ENCODE assay signal across 18 cellular contexts in genomic region chr2:183024701-183025100, GRCh38. TPM values are rescaled to one million over a fixed set of nuclear protein-coding genes. Genes with fewer than 3 reads are reported as not detected.
DNase-seq lines count a peak whose midpoint lies in the region; ATAC-seq, FAIRE-seq and TF ChIP-seq lines count a peak whose summit lies in the region.
"Had no signal": no experiment of that assay in that cellular context is flagged by ENCODE, and none has a peak within 500 bp of the region (broad histone marks: within the 10 kb centered on the region; RNA-seq: fewer than 3 reads in every experiment).

No MANE protein-coding gene starts in this region.

- H3K27me3 Mint-ChIP-seq in HFFc6 (ENCODE audit: insufficient read depth) (no peaks in the 10 kb centered on the region), chondrocyte (ENCODE audit: low read depth) (no peaks in the 10 kb centered on the region)

- peak; percentile 35 for DNase-seq in AG20443 (ENCODE audit: low spot score)
- no peak for DNase-seq in HFFc6
- no peak for DNase-seq in chondrocyte (ENCODE audit: low spot score)
- DNase-seq in HepG2 (ENCODE audit: low spot score) = no peak
- no peak for DNase-seq in NCI-H1436 treated with DMSO at 0.1 percent for 48 hours (lab: John Stamatoyannopoulos, UW)
- DNase-seq in G401 (ENCODE audit: low spot score) = no peak
- DNase-seq: activated CD4-positive, alpha-beta T cell treated with anti-CD3 and anti-CD28 coated beads, Interleukin-2, amount 10 ng/mL, durations not matched to agents 24 days and 14 days; activated CD8-positive, alpha-beta memory T cell treated with anti-CD3 and anti-CD28 coated beads, Interleukin-2, amount 50 U/mL, for 48 hours; aorta; CD8-positive, alpha-beta T cell; glutamatergic neuron; immature natural killer cell; NCI-H1092 treated with DMSO at 0.1 percent for 48 hours; NCI-H2171; stimulated activated CD4-positive, alpha-beta T cell treated with anti-CD3 and anti-CD28 coated beads, Interleukin-1b, Interleukin-23, amount 100 ng/mL, for 48 hours had no signal

- peaks cover 3 to 28% of the 10 kb centered on the region in 2 experiments; a peak in 3 of 5 replicates for H3K36me3 ChIP-seq in HepG2 (replicated peaks in 1 of 2; ENCODE audit: control insufficient read depth in 1 of 2, insufficient read depth in 2 of 2, low read length in 2 of 2)

- no peak overlapping the region; the same call in 1 of the 2 replicates for H3K4me3 Mint-ChIP-seq in HFFc6
- no peak overlapping the region for H3K4me3 Mint-ChIP-seq in chondrocyte (ENCODE audit: unreplicated experiment)
- H3K4me3 Mint-ChIP-seq: activated CD4-positive, alpha-beta T cell treated with anti-CD3 and anti-CD28 coated beads, Interleukin-2, amount 10 ng/mL, durations not matched to agents 24 days and 14 days; CD8-positive, alpha-beta T cell; immature natural killer cell; neural crest cell had no signal

- no peak overlapping the region for H3K9ac ChIP-seq in HepG2 (ENCODE audit: insufficient read depth, low read depth, low read length)

- no peak overlapping the region for H2AFZ ChIP-seq in HepG2 (ENCODE audit: low read length)

- FAIRE-seq in HepG2 (lab: Jason Lieb, UNC) = no peak

- H3K27ac Mint-ChIP-seq in HFFc6 (peak overlapping the region; percentile 23; the same call in 1 of the 2 replicates), chondrocyte (ENCODE audit: unreplicated experiment) (peak overlapping the region; percentile 39)
- H3K27ac Mint-ChIP-seq: activated CD4-positive, alpha-beta T cell treated with anti-CD3 and anti-CD28 coated beads, Interleukin-2, amount 10 ng/mL, durations not matched to agents 24 days and 14 days; CD8-positive, alpha-beta T cell; immature natural killer cell had no signal

- H3K4me3 ChIP-seq in HepG2 (replicated peaks in 1 of 3; ENCODE audit: insufficient read depth in 1 of 3, low read depth in 2 of 3, low read length in 3 of 3) = no peak overlapping the region

- no peak for TF ChIP-seq CTCF in HFFc6 (IDR thresholded peaks at IDR 0.05)
- no peak for TF ChIP-seq CTCF in chondrocyte (IDR thresholded peaks at IDR 0.05)
- no peak for TF ChIP-seq CTCF in HepG2 (CRISPR knock-in tag; IDR thresholded peaks at IDR 0.05)

- intact Hi-C loops in HepG2 (cut with micrococcal nuclease; ENCODE audit: unreplicated experiment) = no loop called here

- H3K4me2 ChIP-seq in HepG2 (ENCODE audit: low read depth, low read length) = no peak overlapping the region

- TF ChIP-seq EP300 in HepG2 (IDR thresholded peaks at IDR 0.05; ENCODE audit: low read depth in 2 of 2, low read length in 2 of 2) = no peak
- no peak for TF ChIP-seq EP300 in HepG2 (CRISPR knock-in tag; IDR thresholded peaks at IDR 0.05; ENCODE audit: borderline replicate concordance)

- POLR2A ChIA-PET in HepG2 (lab: Yijun Ruan, JAX) = no interaction called here

- H3K36me3 Mint-ChIP-seq in HFFc6 (ENCODE audit: low read depth) (peaks cover 16% of the 10 kb centered on the region), chondrocyte (ENCODE audit: low read depth) (peaks cover 10% of the 10 kb centered on the region)
- H3K36me3 Mint-ChIP-seq: CD8-positive, alpha-beta T cell had no signal

- no peak for TF ChIP-seq POLR2A in HepG2 (IDR thresholded peaks at IDR 0.05; ENCODE audit: insufficient read depth in 1 of 2, low read depth in 2 of 2, low read length in 2 of 2)

- H4K20me1 ChIP-seq in HepG2 (ENCODE audit: insufficient read depth, low read length) = peaks cover 22% of the 10 kb centered on the region

- CTCF ChIA-PET in HepG2 (lab: Yijun Ruan, JAX; ENCODE audit: low intra/inter-chr PET ratio, low total read pairs) = no interaction called here

- ATAC-seq in HepG2 (no peak), HG02885 (IDR thresholded peaks at IDR 0.05; ENCODE audit: poor library complexity, unreplicated experiment) (no peak), GM21390 (IDR thresholded peaks at IDR 0.05; ENCODE audit: unreplicated experiment) (no peak)
- ATAC-seq: CD8-positive, alpha-beta T cell had no signal

- H3K4me1 Mint-ChIP-seq in HFFc6 (ENCODE audit: low read depth) = peaks cover 65% of the 10 kb centered on the region
- H3K4me1 Mint-ChIP-seq in chondrocyte (ENCODE audit: low read depth) = peaks cover 59% of the 10 kb centered on the region
- H3K4me1 Mint-ChIP-seq: activated CD4-positive, alpha-beta T cell treated with anti-CD3 and anti-CD28 coated beads, Interleukin-2, amount 10 ng/mL, durations not matched to agents 24 days and 14 days had no signal

- no peak for TF ChIP-seq RAD21 in HepG2 (CRISPR knock-in tag; IDR thresholded peaks at IDR 0.05)

- WGBS in HepG2 (ENCODE audit: low lambda C conversion rate) = 97% methylated on average over 5 of the region's 5 CpGs

- no peaks in the 10 kb centered on the region for H3K27me3 ChIP-seq in HepG2 (ENCODE audit: control insufficient read depth in 1 of 2, insufficient read depth in 2 of 2, low read length in 2 of 2)

- peaks cover 96% of the 10 kb centered on the region for H3K79me2 ChIP-seq in HepG2 (ENCODE audit: insufficient read depth, low read length)

- no peaks in the 10 kb centered on the region for H3K9me3 ChIP-seq in HepG2 (ENCODE audit: low read length)

- peaks cover 18% of the 10 kb centered on the region; the same call in 1 of the 2 replicates for H3K4me1 ChIP-seq in HepG2 (ENCODE audit: insufficient read depth, low read length)

- H3K27ac ChIP-seq in HepG2 (ENCODE audit: extremely low read length, insufficient read depth, low read length) = no peak overlapping the region

- in situ Hi-C loops in HepG2 (cut with HindIII; ENCODE audit: extremely low pct_ligation_motif_present, low pct_unique_long_range_greater_than_20kb) = no loop called here
- in situ Hi-C loops in G401 (cut with HindIII; ENCODE audit: low sequenced_read_pairs) = no loop called here

- no peaks in the 10 kb centered on the region for H3K9me3 Mint-ChIP-seq in HFFc6
- H3K9me3 Mint-ChIP-seq in chondrocyte (ENCODE audit: low read depth) = peaks cover 4% of the 10 kb centered on the region
- H3K9me3 Mint-ChIP-seq: activated CD4-positive, alpha-beta T cell treated with anti-CD3 and anti-CD28 coated beads, Interleukin-2, amount 10 ng/mL, durations not matched to agents 24 days and 14 days; CD8-positive, alpha-beta T cell; immature natural killer cell had no signal

- BruUV-seq in HepG2 (replicated peaks; lab: Mats Ljungman, UMichigan) = no TSS peak

RNA-seq across cellular contexts. Expression of gene NCKAP1, which starts 13.6 kb away (rescaled TPM):
- 100 to 1,000 TPM; 115 to 160 (median 146) TPM for total RNA-seq in HFFc6 (2021; fragmentation: NEBNext Ultra II Directional; extraction: Animal tissue kit (Norgen Biotek cat#: 25700))
- total RNA-seq in chondrocyte (164 to 189 TPM (median 186 TPM) in 3 replicates), HepG2 (2016; rRNA removed; fragmentation: Illumina TruSeq; extraction: Trizol) (96.3 and 160 TPM in 2 replicates)
- 20.2 and 23.9 TPM in 2 replicates for total RNA-seq in HepG2 (2016; cell fraction: cytosol; rRNA removed; fragmentation: Illumina TruSeq; extraction: Trizol; ENCODE audit: low read depth)
- 89.4 and 158 TPM in 2 replicates for total RNA-seq in HepG2 (2016; cell fraction: insoluble cytoplasmic fraction; rRNA removed; fragmentation: Illumina TruSeq; extraction: Trizol)
- total RNA-seq in HepG2 (2016; cell fraction: membrane; rRNA removed; fragmentation: Illumina TruSeq; extraction: Trizol) = 91.7 and 92.2 TPM in 2 replicates
- total RNA-seq in HepG2 (2016; cell fraction: nucleus; rRNA removed; fragmentation: Illumina TruSeq; extraction: Trizol) = 100 and 105 TPM in 2 replicates
- 59.0 and 72.1 TPM in 2 replicates for polyA plus RNA-seq in HepG2 (2011; rRNA removed)
- polyA plus RNA-seq in HepG2 (2011; cell fraction: cytosol; rRNA removed) = 49.9 and 69.1 TPM in 2 replicates
- 30.3 and 33.5 TPM in 2 replicates for polyA plus RNA-seq in HepG2 (2011; cell fraction: nucleus; rRNA removed)
- polyA plus RNA-seq in HepG2 (2012) = 70.3 and 73.4 TPM in 2 replicates
- 8.8 and 9.0 TPM in 2 replicates for polyA plus RNA-seq in HepG2 (2016; cell fraction: cytosol; fragmentation: Illumina TruSeq; extraction: Trizol; ENCODE audit: low read depth)
- polyA plus RNA-seq in HepG2 (2016; cell fraction: insoluble cytoplasmic fraction; fragmentation: Illumina TruSeq; extraction: Trizol; ENCODE audit: low read depth) = 118 and 121 TPM in 2 replicates
- 34.3 and 37.5 TPM in 2 replicates for polyA plus RNA-seq in HepG2 (2016; cell fraction: membrane; fragmentation: Illumina TruSeq; extraction: Trizol; ENCODE audit: low read depth)
- 82.2 and 99.4 TPM in 2 replicates for polyA plus RNA-seq in HepG2 (2016; cell fraction: nucleus; fragmentation: Illumina TruSeq; extraction: Trizol; ENCODE audit: insufficient read depth, low read depth)
- 34.6 and 53.5 TPM in 2 replicates for polyA minus RNA-seq in HepG2 (2011; rRNA and poly(A)+ RNA removed; ENCODE audit: low replicate concordance)
- polyA minus RNA-seq in HepG2 (2011; cell fraction: cytosol; rRNA and poly(A)+ RNA removed) = 60.0 and 71.9 TPM in 2 replicates
- 145 and 163 TPM in 2 replicates for polyA minus RNA-seq in HepG2 (2011; cell fraction: nucleus; rRNA and poly(A)+ RNA removed)
- total RNA-seq in G401 (2014; rRNA removed; shearing (Covaris generic)) = 116 and 163 TPM in 2 replicates

RNA-seq across cellular contexts. Expression of gene DUSP19, which starts 53.8 kb away (rescaled TPM):
- 1 to 10 TPM; 2.5 to 2.8 (median 2.7) TPM for total RNA-seq in HFFc6 (2021; fragmentation: NEBNext Ultra II Directional; extraction: Animal tissue kit (Norgen Biotek cat#: 25700))
- total RNA-seq in chondrocyte = 4.1 to 6.6 TPM (median 4.3 TPM) in 3 replicates
- total RNA-seq in HepG2 (2016; rRNA removed; fragmentation: Illumina TruSeq; extraction: Trizol) = 1.9 and 3.9 TPM in 2 replicates
- total RNA-seq in HepG2 (2016; cell fraction: cytosol; rRNA removed; fragmentation: Illumina TruSeq; extraction: Trizol; ENCODE audit: low read depth) = 0.61 and 0.71 TPM in 2 replicates
- total RNA-seq in HepG2 (2016; cell fraction: insoluble cytoplasmic fraction; rRNA removed; fragmentation: Illumina TruSeq; extraction: Trizol) = 2.0 and 4.5 TPM in 2 replicates
- 0.90 and 1.3 TPM in 2 replicates for total RNA-seq in HepG2 (2016; cell fraction: membrane; rRNA removed; fragmentation: Illumina TruSeq; extraction: Trizol)
- 1.5 and 2.4 TPM in 2 replicates for total RNA-seq in HepG2 (2016; cell fraction: nucleus; rRNA removed; fragmentation: Illumina TruSeq; extraction: Trizol)
- polyA plus RNA-seq in HepG2 (2011; rRNA removed) = 0.97 and 1.3 TPM in 2 replicates
- 0.52 and 1.1 TPM in 2 replicates for polyA plus RNA-seq in HepG2 (2011; cell fraction: cytosol; rRNA removed)
- 0.24 and 0.38 TPM in 2 replicates for polyA plus RNA-seq in HepG2 (2011; cell fraction: nucleus; rRNA removed)
- polyA plus RNA-seq in HepG2 (2012) = 0.33 and 1.0 TPM in 2 replicates
- polyA plus RNA-seq in HepG2 (2016; cell fraction: cytosol; fragmentation: Illumina TruSeq; extraction: Trizol; ENCODE audit: low read depth) = 0.24 and 0.43 TPM in 2 replicates
- polyA plus RNA-seq in HepG2 (2016; cell fraction: insoluble cytoplasmic fraction; fragmentation: Illumina TruSeq; extraction: Trizol; ENCODE audit: low read depth) = 1.8 and 2.0 TPM in 2 replicates
- polyA plus RNA-seq in HepG2 (2016; cell fraction: membrane; fragmentation: Illumina TruSeq; extraction: Trizol; ENCODE audit: low read depth) = 0.37 and 0.39 TPM in 2 replicates
- polyA plus RNA-seq in HepG2 (2016; cell fraction: nucleus; fragmentation: Illumina TruSeq; extraction: Trizol; ENCODE audit: insufficient read depth, low read depth) = 1.00 and 1.4 TPM in 2 replicates
- polyA minus RNA-seq in HepG2 (2011; rRNA and poly(A)+ RNA removed; ENCODE audit: low replicate concordance) = 1.9 and 2.5 TPM in 2 replicates
- polyA minus RNA-seq in HepG2 (2011; cell fraction: cytosol; rRNA and poly(A)+ RNA removed) = 0.97 and 1.4 TPM in 2 replicates
- 0.87 and 1.7 TPM in 2 replicates for polyA minus RNA-seq in HepG2 (2011; cell fraction: nucleus; rRNA and poly(A)+ RNA removed)
- 3.4 and 4.6 TPM in 2 replicates for total RNA-seq in G401 (2014; rRNA removed; shearing (Covaris generic))
